Comparison of ENCODE assay signal across 8 cellular contexts in the genomic region with DNA sequence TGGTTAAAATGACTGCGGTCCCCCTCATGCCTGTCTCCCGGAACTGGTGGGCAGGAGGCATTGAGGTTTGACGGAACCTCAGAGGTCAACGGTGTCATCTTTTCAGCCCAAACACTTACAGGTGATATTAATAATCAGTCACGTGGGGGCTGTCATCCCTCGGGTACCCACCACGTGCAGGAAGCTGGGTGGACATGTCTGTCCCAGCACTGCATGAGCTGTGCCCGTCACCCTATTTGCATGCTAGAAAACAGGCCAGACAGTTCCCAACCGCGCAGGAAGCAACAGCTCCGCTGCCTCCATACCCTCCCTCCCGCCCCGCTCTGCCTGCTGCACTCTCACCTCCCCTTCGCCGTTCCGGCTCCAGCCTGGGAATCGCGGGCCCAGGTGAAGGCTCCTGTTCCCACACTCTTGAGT. TPM values are rescaled to one million over a fixed set of nuclear protein-coding genes. Genes with fewer than 3 reads are reported as not detected.
DNase-seq lines count a peak whose midpoint lies in the region; ATAC-seq and TF ChIP-seq lines count a peak whose summit lies in the region.

No MANE protein-coding gene starts in this region.

- H3K4me1 ChIP-seq in Peyer's patch: peaks cover 3 to 40% (median 15%) of the 10 kb centered on the region in 4 donors
- H3K4me1 ChIP-seq in stomach: peaks cover 27 to 44% (median 42%) of the 10 kb centered on the region in 4 donors

- peaks cover 22% of the 10 kb centered on the region for H3K27me3 Mint-ChIP-seq in endothelial cell (ENCODE audit: unreplicated experiment)

- H3K4me1 Mint-ChIP-seq in endothelial cell (ENCODE audit: unreplicated experiment): peaks cover 4% of the 10 kb centered on the region

- peaks cover 0 to 4% (median 0%) of the 10 kb centered on the region in 4 donors for H3K9me3 ChIP-seq in Peyer's patch
- no peaks in the 10 kb centered on the region for H3K9me3 ChIP-seq in stomach

- peaks cover 10% of the 10 kb centered on the region for H3K36me3 Mint-ChIP-seq in endothelial cell (ENCODE audit: low read depth, unreplicated experiment)

- H3K4me3 ChIP-seq in Peyer's patch: peak overlapping the region; percentile 38 to 71 (median 46)
- H3K4me3 ChIP-seq in stomach: peak overlapping the region; percentile 30 to 45 (median 40)

- intact Hi-C loops in stomach (cut with DNase I; ENCODE audit: low total_unique reads): no loop called here

- TF ChIP-seq CTCF in Peyer's patch (IDR thresholded peaks at IDR 0.05) (no peak), endothelial cell (IDR thresholded peaks at IDR 0.05; ENCODE audit: unreplicated experiment) (no peak), stomach (IDR thresholded peaks at IDR 0.05) (no peak)

- H3K27ac Mint-ChIP-seq in endothelial cell (ENCODE audit: unreplicated experiment): no peak overlapping the region

- no peaks in the 10 kb centered on the region for H3K9me3 Mint-ChIP-seq in endothelial cell (ENCODE audit: unreplicated experiment)

- peaks cover 0 to 22% of the 10 kb centered on the region in 2 donors for H3K27me3 ChIP-seq in Peyer's patch
- H3K27me3 ChIP-seq in stomach: peaks cover 7 to 53% (median 35%) of the 10 kb centered on the region in 3 donors

- ATAC-seq in HG03342 (IDR thresholded peaks at IDR 0.05; ENCODE audit: unreplicated experiment): no peak

- 0 to 11% (median 9%) methylated on average over 3 to 18 of the region's 18 CpGs for WGBS in stomach, 5 donors

- peak overlapping the region; percentile 70 for H3K4me3 Mint-ChIP-seq in endothelial cell (ENCODE audit: unreplicated experiment)

- H3K36me3 ChIP-seq in Peyer's patch (peaks cover 0 to 16% (median 0%) of the 10 kb centered on the region in 3 donors), stomach (peaks cover 7 to 17% (median 13%) of the 10 kb centered on the region in 4 donors)

- TF ChIP-seq POLR2A in Peyer's patch (IDR thresholded peaks at IDR 0.05) (no peak), stomach (IDR thresholded peaks at IDR 0.05) (no peak)

- H3K27ac ChIP-seq in Peyer's patch (peak overlapping the region; percentile 18 to 85 (median 80)), stomach (peak overlapping the region in 3 of 5 donors; percentile 70 to 73 (median 71))

- TF ChIP-seq EP300 in stomach (IDR thresholded peaks at IDR 0.05): no peak

- DNase-seq in stimulated activated CD4-positive, alpha-beta T cell treated with anti-CD3 and anti-CD28 coated beads, Interleukin-1b, Interleukin-23, amount 100 ng/mL, for 48 hours: peak; percentile 47
- no peak for DNase-seq in stimulated activated CD4-positive, alpha-beta T cell treated with anti-CD3 and anti-CD28 coated beads, Interleukin-2, amount 100 ng/mL, for 48 hours
- peak in 2 of 3 donors; percentile 93 for DNase-seq in Peyer's patch
- DNase-seq in endothelial cell (ENCODE audit: low spot score): no peak
- peak; percentile 51 for DNase-seq in stomach
- no peak for DNase-seq in A172 (ENCODE audit: low spot score)
- no peak for DNase-seq in iPS-NIHi7 (ENCODE audit: extremely low spot score)

RNA-seq across cellular contexts. Expression of gene SYNGR3, which starts 1.4 kb away (rescaled TPM):
- 1 to 10 TPM in 3 of 4 donors, not detected in 1; 1.3 to 3.9 (median 3.3) TPM for total RNA-seq in Peyer's patch
- 0.82 TPM for total RNA-seq in endothelial cell (ENCODE audit: unreplicated experiment)
- 1 to 10 TPM in 1 of 5 donors, not detected in 4; 1.7 TPM for total RNA-seq in stomach
- 1 to 10 TPM in 1 of 3 donors, not detected in 2; 1.3 TPM for polyA plus RNA-seq in stomach
- 21.8 and 29.3 TPM in 2 replicates for total RNA-seq in A172 (2014; rRNA removed; shearing (Covaris generic))

RNA-seq across cellular contexts. Expression of gene GFER, which starts 7.2 kb away (rescaled TPM):
- 100 to 1,000 TPM in 1 of 4 donors, 10 to 100 TPM in 3; 31.4 to 102 (median 83.1) TPM for total RNA-seq in Peyer's patch
- total RNA-seq in endothelial cell (ENCODE audit: unreplicated experiment): 30.0 TPM
- total RNA-seq in stomach: 100 to 1,000 TPM in 1 of 5 donors, 10 to 100 TPM in 1, 1 to 10 TPM in 3; 3.1 to 313 (median 9.9) TPM
- 10 to 100 TPM; 31.2 to 50.6 (median 36.1) TPM for polyA plus RNA-seq in stomach
- total RNA-seq in A172 (2014; rRNA removed; shearing (Covaris generic)): 24.1 and 36.1 TPM in 2 replicates

RNA-seq across cellular contexts. Expression of gene NOXO1, which starts 9.9 kb away (rescaled TPM):
- total RNA-seq in Peyer's patch (10 to 100 TPM in 3 of 4 donors, 1 to 10 TPM in 1; 8.6 to 23.1 (median 11.3) TPM), endothelial cell (ENCODE audit: unreplicated experiment) (0.23 TPM), stomach (10 to 100 TPM in 1 of 5 donors, not detected in 4; 58.2 TPM)
- 1 to 10 TPM; 1.2 to 3.4 (median 2.6) TPM for polyA plus RNA-seq in stomach
- 0.19 TPM in 1 of 2 replicates, not detected in the other for total RNA-seq in A172 (2014; rRNA removed; shearing (Covaris generic))

RNA-seq across cellular contexts. Expression of gene ZNF598, which starts 18.5 kb away (rescaled TPM):
- total RNA-seq in Peyer's patch (10 to 100 TPM; 48.5 to 84.0 (median 51.4) TPM), endothelial cell (ENCODE audit: unreplicated experiment) (34.4 TPM), stomach (10 to 100 TPM; 16.3 to 86.2 (median 34.8) TPM)
- polyA plus RNA-seq in stomach: 10 to 100 TPM; 21.1 to 31.0 (median 21.4) TPM
- total RNA-seq in A172 (2014; rRNA removed; shearing (Covaris generic)): 23.5 and 26.9 TPM in 2 replicates

RNA-seq across cellular contexts. Expression of gene TBL3, which starts 19.3 kb away (rescaled TPM):
- 10 to 100 TPM; 19.8 to 50.8 (median 39.1) TPM for total RNA-seq in Peyer's patch
- total RNA-seq in endothelial cell (ENCODE audit: unreplicated experiment): 25.0 TPM
- 100 to 1,000 TPM in 1 of 5 donors, 10 to 100 TPM in 3, 1 to 10 TPM in 1; 9.4 to 174 (median 26.3) TPM for total RNA-seq in stomach
- 10 to 100 TPM; 32.7 to 52.7 (median 48.9) TPM for polyA plus RNA-seq in stomach
- total RNA-seq in A172 (2014; rRNA removed; shearing (Covaris generic)): 73.6 and 82.8 TPM in 2 replicates

Comparison
In these comparisons a context has a peak if more than half of its experiments do, and no peak if none do; other contexts are left out.
1. DNase-seq: peak in stimulated activated CD4-positive, alpha-beta T cell treated with anti-CD3 and anti-CD28 coated beads, Interleukin-1b, Interleukin-23, amount 100 ng/mL, for 48 hours (single experiment), Peyer's patch (2 of 3) and stomach (single experiment); none in stimulated activated CD4-positive, alpha-beta T cell treated with anti-CD3 and anti-CD28 coated beads, Interleukin-2, amount 100 ng/mL, for 48 hours (0 of 2), endothelial cell (single experiment), A172 (single experiment) and iPS-NIHi7 (single experiment).